ENCODE assay signal across 13 cellular contexts in the genomic region with DNA sequence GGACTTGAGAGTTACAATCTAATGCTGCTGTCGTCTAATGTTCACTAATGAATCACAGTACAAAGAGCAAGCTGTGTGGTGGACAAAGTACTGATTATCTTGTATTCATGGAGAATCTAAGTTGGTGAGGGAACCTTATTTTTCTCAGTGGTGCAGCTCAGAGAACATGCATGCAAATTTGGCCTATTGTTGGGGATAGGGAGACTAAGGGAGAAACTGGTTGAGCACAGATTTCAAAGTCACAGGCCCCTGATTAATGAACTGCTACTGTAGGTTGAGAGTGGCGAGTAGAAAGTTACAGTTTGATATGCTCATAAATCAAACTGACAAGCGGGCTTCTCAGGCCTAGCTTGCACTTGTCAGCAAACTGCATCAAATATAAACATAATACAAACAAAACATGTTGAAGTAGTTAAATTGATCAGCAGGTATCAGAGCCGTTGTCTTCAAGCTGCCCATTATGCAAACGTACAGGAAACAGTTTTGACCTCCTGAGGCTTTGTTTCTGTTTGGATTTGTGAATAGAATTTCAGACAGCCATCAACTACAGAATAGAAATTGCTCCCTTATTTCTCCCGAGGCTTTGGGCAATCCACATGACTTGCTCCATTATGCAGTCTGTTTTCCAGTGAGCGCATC.
DNase-seq lines count a peak whose midpoint lies in the region; ATAC-seq and TF ChIP-seq lines count a peak whose summit lies in the region.
"Had no signal": no experiment of that assay in that cellular context is flagged by ENCODE, and none has a peak within 500 bp of the region (broad histone marks: within the 10 kb centered on the region; RNA-seq: fewer than 3 reads in every experiment).

No MANE protein-coding gene starts in this region.

- DNase-seq in DMS153 (lab: John Stamatoyannopoulos, UW) (peak; percentile 36), HT-29 (ENCODE audit: low spot score) (peak; percentile 10), SK-MEL-5 (ENCODE audit: low read depth, low spot score) (peak; percentile 62), midbrain (lab: John Stamatoyannopoulos, UW) (peak; percentile 10), erythroblast (lab: John Stamatoyannopoulos, UW) (no peak), HCEC 1CT (no peak)
- no peak for DNase-seq in activated effector memory CD4-positive, alpha-beta T cell treated with Interleukin-2 at 50 U/mL for 16 hours
- DNase-seq: body of pancreas; KBM-7; NCI-H1436 treated with DMSO at 0.1 percent for 48 hours; stimulated activated CD4-positive, alpha-beta T cell treated with anti-CD3 and anti-CD28 coated beads, Interleukin-15, amount 100 ng/mL, for 24 hours; transverse colon had no signal

- no peak for ATAC-seq in GM18519 (IDR thresholded peaks at IDR 0.05; ENCODE audit: low FRiP score, unreplicated experiment)
- ATAC-seq: body of pancreas had no signal

- no peak for TF ChIP-seq POLR2A in erythroblast (IDR thresholded peaks at IDR 0.05; ENCODE audit: low read length)

- in situ Hi-C loops in SK-MEL-5 (cut with HindIII; ENCODE audit: low pct_unique_long_range_greater_than_20kb, low sequenced_read_pairs) = no loop called here

Comparison
In these comparisons a context has a peak if more than half of its experiments do, and no peak if none do; other contexts are left out.
1. DNase-seq: peak in DMS153 (single experiment), HT-29 (single experiment), SK-MEL-5 (single experiment) and midbrain (single experiment); none in activated effector memory CD4-positive, alpha-beta T cell treated with Interleukin-2 at 50 U/mL for 16 hours (single experiment), erythroblast (0 of 2) and HCEC 1CT (single experiment).